Comparison of ENCODE assay signal across 22 cellular contexts in the genomic region with DNA sequence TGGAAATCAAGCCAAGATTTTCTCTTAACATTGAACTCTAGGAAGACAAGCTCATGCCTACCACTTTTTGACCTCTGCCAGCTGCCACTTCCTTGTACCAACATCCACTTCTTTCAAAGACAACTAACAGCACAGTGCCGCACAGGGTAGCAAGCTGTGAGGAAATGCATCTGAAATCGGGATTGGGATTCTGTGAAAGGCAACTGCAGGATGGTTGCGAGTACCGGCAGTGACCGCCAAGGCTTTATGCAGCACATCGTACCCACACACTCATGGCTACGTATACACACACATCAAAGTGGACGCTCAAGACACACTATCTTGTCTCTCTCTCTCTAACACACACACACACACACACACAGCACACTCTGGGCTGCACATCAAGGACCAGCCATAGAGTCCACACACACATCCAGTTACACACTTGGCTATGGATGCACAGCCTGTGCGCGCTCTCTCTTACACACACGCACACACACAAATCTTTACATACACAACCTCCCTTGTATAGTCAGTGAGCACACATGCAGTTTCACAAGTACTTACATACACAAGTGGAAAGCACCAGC. TPM values are rescaled to one million over a fixed set of nuclear protein-coding genes. Genes with fewer than 3 reads are reported as not detected.
DNase-seq lines count a peak whose midpoint lies in the region; ATAC-seq and TF ChIP-seq lines count a peak whose summit lies in the region.
"Had no signal": no experiment of that assay in that cellular context is flagged by ENCODE, and none has a peak within 500 bp of the region (broad histone marks: within the 10 kb centered on the region; RNA-seq: fewer than 3 reads in every experiment).

No MANE protein-coding gene starts in this region.

- H3K4me1 Mint-ChIP-seq in endodermal cell, result peaks cover 3% of the 10 kb centered on the region
- no peaks in the 10 kb centered on the region for H3K4me1 Mint-ChIP-seq in MCF 10A (ENCODE audit: insufficient read depth, unreplicated experiment)

- BruUV-seq in MCF 10A (replicated peaks; lab: Mats Ljungman, UMichigan), result no TSS peak

- no peak for TF ChIP-seq CTCF in endodermal cell (conservative IDR thresholded peaks at IDR 0.05)
- no peak for TF ChIP-seq CTCF in mucosa of descending colon (IDR thresholded peaks at IDR 0.05)
- no peak for TF ChIP-seq CTCF in MCF 10A (IDR thresholded peaks at IDR 0.05; ENCODE audit: unreplicated experiment)

- 92 to 93% methylated on average over 7 to 11 of the region's 11 CpGs for WGBS in endodermal cell (ENCODE audit: insufficient coverage in 1 of 2, insufficient read length in 1 of 2), 2 experiments

- H3K27ac ChIP-seq in endodermal cell (ENCODE audit: low read depth, low read length), result no peak overlapping the region
- H3K27ac ChIP-seq: 22Rv1; BLaER1 treated with 17β-estradiol and CSF1 and Interleukin-3, amounts not matched to agents 10 nM and 100 nM; neutrophil; right lobe of liver; SJCRH30; thoracic aorta had no signal

- H3K4me1 ChIP-seq in endodermal cell (ENCODE audit: control insufficient read depth, insufficient read depth, low read length), result peaks cover 3% of the 10 kb centered on the region
- H3K4me1 ChIP-seq in mucosa of descending colon (ENCODE audit: low read depth), result no peaks in the 10 kb centered on the region
- H3K4me1 ChIP-seq: BLaER1 treated with 17β-estradiol and CSF1 and Interleukin-3, amounts not matched to agents 10 nM and 100 nM; SJCRH30 had no signal

- ATAC-seq in mucosa of descending colon, result peak; percentile 46
- ATAC-seq in HG03280 (IDR thresholded peaks at IDR 0.05; ENCODE audit: unreplicated experiment), result no peak

- H3K4me3 Mint-ChIP-seq in endodermal cell (peak overlapping the region; percentile 49), MCF 10A (ENCODE audit: unreplicated experiment) (no peak overlapping the region)

- peaks cover 80% of the 10 kb centered on the region for H3K27me3 ChIP-seq in endodermal cell (ENCODE audit: control insufficient read depth, insufficient read depth, low read length, poor library complexity, severe bottlenecking)
- H3K27me3 ChIP-seq: BLaER1 treated with 17β-estradiol and CSF1 and Interleukin-3, amounts not matched to agents 10 nM and 100 nM; right lobe of liver; SJCRH30 had no signal

- H3K4me3 ChIP-seq in endodermal cell (ENCODE audit: low read length) (no peak overlapping the region), mucosa of descending colon (peak overlapping the region; percentile 35)
- H3K4me3 ChIP-seq: BLaER1 treated with 17β-estradiol and CSF1 and Interleukin-3, amounts not matched to agents 10 nM and 100 nM; lung; SJCRH30 had no signal

- H3K9me3 Mint-ChIP-seq in endodermal cell, result no peaks in the 10 kb centered on the region
- H3K9me3 Mint-ChIP-seq in MCF 10A (ENCODE audit: unreplicated experiment), result no peaks in the 10 kb centered on the region

- H3K27ac Mint-ChIP-seq in endodermal cell, result no peak overlapping the region
- H3K27ac Mint-ChIP-seq in MCF 10A (ENCODE audit: low read depth, unreplicated experiment), result no peak overlapping the region

- H3K36me3 Mint-ChIP-seq in endodermal cell (ENCODE audit: low read depth), result no peaks in the 10 kb centered on the region
- H3K36me3 Mint-ChIP-seq in MCF 10A (ENCODE audit: insufficient read depth, unreplicated experiment), result no peaks in the 10 kb centered on the region

- H3K27me3 Mint-ChIP-seq in endodermal cell (ENCODE audit: insufficient read depth), result peaks cover 69% of the 10 kb centered on the region
- peaks cover 81% of the 10 kb centered on the region for H3K27me3 Mint-ChIP-seq in MCF 10A (ENCODE audit: insufficient read depth, unreplicated experiment)

- intact Hi-C loops in mucosa of descending colon (cut with DNase I, micrococcal nuclease), result no loop called here
- intact Hi-C loops in MCF 10A (cut with micrococcal nuclease), result no loop called here

- CTCF ChIA-PET in MCF 10A (lab: Yijun Ruan, JAX), result no interaction called here

- H3K36me3 ChIP-seq in endodermal cell (ENCODE audit: control insufficient read depth, insufficient read depth, low read length) (no peaks in the 10 kb centered on the region), mucosa of descending colon (ENCODE audit: low read depth) (no peaks in the 10 kb centered on the region)
- H3K36me3 ChIP-seq: BLaER1 treated with 17β-estradiol and CSF1 and Interleukin-3, amounts not matched to agents 10 nM and 100 nM; neutrophil; right lobe of liver; SJCRH30; thoracic aorta had no signal

- H3K9me3 ChIP-seq in endodermal cell (ENCODE audit: control insufficient read depth, low read length) (no peaks in the 10 kb centered on the region), mucosa of descending colon (no peaks in the 10 kb centered on the region)
- H3K9me3 ChIP-seq: neutrophil, right lobe of liver, SJCRH30, thoracic aorta had no signal

- POLR2A ChIA-PET in MCF 10A (lab: Yijun Ruan, JAX), result no interaction called here

- no peak overlapping the region for H3K9ac ChIP-seq in endodermal cell (ENCODE audit: extremely low read depth, low read length, poor library complexity, severe bottlenecking)
- H3K9ac ChIP-seq: BLaER1 treated with 17β-estradiol and CSF1 and Interleukin-3, amounts not matched to agents 10 nM and 100 nM had no signal

- peak; percentile 37 for DNase-seq in DMS53 (lab: John Stamatoyannopoulos, UW)
- DNase-seq in DMS53 treated with DMSO at 0.1 percent for 48 hours (lab: John Stamatoyannopoulos, UW; ENCODE audit: unreplicated experiment), result no peak
- DNase-seq in endodermal cell, result no peak
- DNase-seq in mucosa of descending colon, result peak in 1 of 3 donors; percentile 22
- DNase-seq in superior temporal gyrus (ENCODE audit: extremely low spot score), result peak; percentile 42
- no peak for DNase-seq in MCF 10A (ENCODE audit: unreplicated experiment)
- no peak for DNase-seq in NCI-H1436 (lab: John Stamatoyannopoulos, UW)
- DNase-seq: activated CD4-positive, CD25-positive, alpha-beta regulatory T cell treated with anti-CD3 and anti-CD28 coated beads, Interleukin-2, amount 50 U/mL, for 72 hours; activated CD8-positive, alpha-beta memory T cell treated with anti-CD3 and anti-CD28 coated beads, Interleukin-2, amount 50 U/mL, for 48 hours; activated naive CD4-positive, alpha-beta T cell treated with Interleukin-2 at 50 U/mL for 16 hours; NCI-H2029; NCI-H446 treated with DMSO at 0.1 percent for 48 hours; SJCRH30; stimulated activated CD4-positive, alpha-beta T cell treated with anti-CD3 and anti-CD28 coated beads, Interleukin-2, amount 100 ng/mL, for 24 hours; T-helper 9 cell had no signal

RNA-seq across cellular contexts. Expression of a gene that starts 1.0 kb away (rescaled TPM):
- not detected for total RNA-seq in endodermal cell
- polyA plus RNA-seq in endodermal cell (2013, experiment 1 of 2), result not detected
- not detected for polyA plus RNA-seq in endodermal cell (2013, experiment 2 of 2)
- 10 to 100 TPM; 15.0 to 18.8 (median 17.3) TPM for total RNA-seq in mucosa of descending colon
- not detected in 2 replicates for total RNA-seq in MCF 10A (2022)
- polyA plus RNA-seq: lung had no signal

Comparison
In these comparisons a context has a peak if more than half of its experiments do, and no peak if none do; other contexts are left out.
1. DNase-seq: peak in DMS53 (single experiment) and superior temporal gyrus (single experiment); none in DMS53 treated with DMSO at 0.1 percent for 48 hours (single experiment), endodermal cell (single experiment), MCF 10A (single experiment) and NCI-H1436 (single experiment).
2. RNA of a gene that starts 1.0 kb away (total RNA-seq): 15.0 to 18.8 TPM in mucosa of descending colon; not detected in MCF 10A and not detected in endodermal cell; every median in the first group is over 10 times any median in the second.